Comparison of ENCODE assay signal across 8 cellular contexts in the genomic region with DNA sequence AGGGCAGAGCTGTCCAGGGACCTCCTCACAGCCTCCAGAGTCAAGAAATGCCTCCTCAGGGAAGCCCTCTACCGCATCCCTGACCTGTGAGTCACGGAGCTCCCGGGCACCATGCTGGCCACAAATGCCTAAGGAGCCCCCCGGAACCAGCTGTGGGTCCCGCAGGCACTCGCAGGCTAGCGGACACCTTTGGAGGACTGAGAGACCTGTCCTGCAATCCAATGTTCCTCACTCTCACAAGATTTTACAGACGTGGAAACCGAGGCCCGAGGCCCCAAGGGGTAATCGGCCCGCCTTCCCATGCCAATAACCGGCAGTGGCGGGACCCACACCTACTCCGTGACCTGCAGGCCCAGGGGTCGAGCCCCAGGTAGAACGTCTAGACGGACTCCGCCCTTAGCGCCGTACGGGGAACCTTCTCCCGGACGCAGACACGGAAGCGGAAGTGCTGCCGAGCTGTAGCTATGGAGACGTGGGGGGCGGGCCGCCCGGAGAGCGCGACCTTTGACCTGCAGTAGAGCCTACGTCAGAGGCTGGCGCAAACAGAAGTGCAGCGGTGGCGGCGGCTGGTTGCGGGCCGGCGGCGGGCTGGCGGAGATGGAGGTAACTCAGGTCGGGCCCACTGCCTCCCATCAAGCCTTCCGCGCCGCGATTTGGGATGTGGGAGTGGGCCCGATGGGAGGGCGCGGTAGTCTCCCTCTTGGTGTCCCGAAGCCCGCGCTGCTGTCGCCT. TPM values are rescaled to one million over a fixed set of nuclear protein-coding genes. Genes with fewer than 3 reads are reported as not detected.
DNase-seq lines count a peak whose midpoint lies in the region; ATAC-seq and TF ChIP-seq lines count a peak whose summit lies in the region.

A gene with protein sequence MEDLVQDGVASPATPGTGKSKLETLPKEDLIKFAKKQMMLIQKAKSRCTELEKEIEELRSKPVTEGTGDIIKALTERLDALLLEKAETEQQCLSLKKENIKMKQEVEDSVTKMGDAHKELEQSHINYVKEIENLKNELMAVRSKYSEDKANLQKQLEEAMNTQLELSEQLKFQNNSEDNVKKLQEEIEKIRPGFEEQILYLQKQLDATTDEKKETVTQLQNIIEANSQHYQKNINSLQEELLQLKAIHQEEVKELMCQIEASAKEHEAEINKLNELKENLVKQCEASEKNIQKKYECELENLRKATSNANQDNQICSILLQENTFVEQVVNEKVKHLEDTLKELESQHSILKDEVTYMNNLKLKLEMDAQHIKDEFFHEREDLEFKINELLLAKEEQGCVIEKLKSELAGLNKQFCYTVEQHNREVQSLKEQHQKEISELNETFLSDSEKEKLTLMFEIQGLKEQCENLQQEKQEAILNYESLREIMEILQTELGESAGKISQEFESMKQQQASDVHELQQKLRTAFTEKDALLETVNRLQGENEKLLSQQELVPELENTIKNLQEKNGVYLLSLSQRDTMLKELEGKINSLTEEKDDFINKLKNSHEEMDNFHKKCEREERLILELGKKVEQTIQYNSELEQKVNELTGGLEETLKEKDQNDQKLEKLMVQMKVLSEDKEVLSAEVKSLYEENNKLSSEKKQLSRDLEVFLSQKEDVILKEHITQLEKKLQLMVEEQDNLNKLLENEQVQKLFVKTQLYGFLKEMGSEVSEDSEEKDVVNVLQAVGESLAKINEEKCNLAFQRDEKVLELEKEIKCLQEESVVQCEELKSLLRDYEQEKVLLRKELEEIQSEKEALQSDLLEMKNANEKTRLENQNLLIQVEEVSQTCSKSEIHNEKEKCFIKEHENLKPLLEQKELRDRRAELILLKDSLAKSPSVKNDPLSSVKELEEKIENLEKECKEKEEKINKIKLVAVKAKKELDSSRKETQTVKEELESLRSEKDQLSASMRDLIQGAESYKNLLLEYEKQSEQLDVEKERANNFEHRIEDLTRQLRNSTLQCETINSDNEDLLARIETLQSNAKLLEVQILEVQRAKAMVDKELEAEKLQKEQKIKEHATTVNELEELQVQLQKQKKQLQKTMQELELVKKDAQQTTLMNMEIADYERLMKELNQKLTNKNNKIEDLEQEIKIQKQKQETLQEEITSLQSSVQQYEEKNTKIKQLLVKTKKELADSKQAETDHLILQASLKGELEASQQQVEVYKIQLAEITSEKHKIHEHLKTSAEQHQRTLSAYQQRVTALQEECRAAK (N-terminal part only) (plus strand): TSS at position 529 of the 732 bp plus-strand sequence. CDS start 69 bp downstream, at position 598.

- H3K4me2 ChIP-seq in PC-3 (ENCODE audit: low read length) = peak within 1 kb of the TSS; percentile 91

- H3K27ac ChIP-seq in PC-3 (ENCODE audit: low read length) (peak within 1 kb of the TSS; percentile 65), mucosa of rectum (ENCODE audit: low read depth in 2 of 2, low read length in 2 of 2) (peak within 1 kb of the TSS; percentile 99)

- H3K4me3 ChIP-seq in Jurkat, Clone E6-1 (ENCODE audit: low read length) = peak within 1 kb of the TSS; percentile 76
- H3K4me3 ChIP-seq in PC-3 (ENCODE audit: low read length) (peak within 1 kb of the TSS; percentile 97), mucosa of rectum (ENCODE audit: low read length in 2 of 2) (peak within 1 kb of the TSS; percentile 98 to 99)

- peak; percentile 99 for DNase-seq in DMS53 (lab: John Stamatoyannopoulos, UW)
- peak; percentile 89 for DNase-seq in Jurkat, Clone E6-1 (ENCODE audit: low read depth, low spot score)
- peak; percentile 94 for DNase-seq in PC-3
- peak; percentile 95 for DNase-seq in activated T-cell treated with anti-CD3 and anti-CD28 coated beads for 4 hours
- DNase-seq in erythroblast (lab: John Stamatoyannopoulos, UW) = peak; percentile 96 to 97
- peak; percentile 89 to 92 for DNase-seq in stimulated activated CD8-positive, alpha-beta memory T cell treated with anti-CD3 and anti-CD28 coated beads, Interleukin-4, amount 100 ng/mL, for 4 hours (ENCODE audit: low read depth in 2 of 2, low spot score in 1 of 2)

- peaks cover 17% of the 10 kb centered on the region for H3K79me2 ChIP-seq in PC-3 (ENCODE audit: low read length)

- TF ChIP-seq POLR2A in erythroblast (IDR thresholded peaks at IDR 0.05; ENCODE audit: low read length) = peak; percentile 94

- H3K36me3 ChIP-seq in PC-3 (ENCODE audit: low read depth, low read length) (peaks cover 9% of the 10 kb centered on the region), mucosa of rectum (ENCODE audit: control insufficient read depth in 2 of 2, insufficient read depth in 2 of 2, low read length in 2 of 2) (peaks cover 12 to 14% of the 10 kb centered on the region in 2 donors)

- BruUV-seq in PC-3 (replicated peaks; lab: Mats Ljungman, UMichigan) = TSS peak; percentile 93

- H3F3A ChIP-seq in PC-3 (ENCODE audit: low read length, unreplicated experiment) = no peaks in the 10 kb centered on the region

- H3K9me3 ChIP-seq in PC-3 (ENCODE audit: low read length) = no peaks in the 10 kb centered on the region
- no peaks in the 10 kb centered on the region for H3K9me3 ChIP-seq in mucosa of rectum (ENCODE audit: control insufficient read depth in 2 of 2, low read length in 2 of 2)

- peak within 1 kb of the TSS; percentile 98 for H2AFZ ChIP-seq in PC-3 (ENCODE audit: low read length)

- H3K4me1 ChIP-seq in PC-3 (ENCODE audit: insufficient read depth, low read length) = peaks cover 10% of the 10 kb centered on the region; the same call in 1 of the 2 replicates
- H3K4me1 ChIP-seq in mucosa of rectum (ENCODE audit: control insufficient read depth in 2 of 2, insufficient read depth in 2 of 2, low read length in 2 of 2) = peaks cover 16 to 18% of the 10 kb centered on the region in 2 donors

- POLR2A ChIA-PET in PC-3 (lab: Charles Lee; ENCODE audit: unreplicated experiment) = interaction anchor here (0.6 kb wide), 2 partner anchors 75 to 1810 kb away, joined by 4 to 9 read pairs; no protein-coding TSS in a partner anchor

- TF ChIP-seq CTCF in PC-3 (conservative IDR thresholded peaks at IDR 0.05; ENCODE audit: low read depth, low read length) = no peak

- H3K9me2 ChIP-seq in PC-3 (replicated peaks; ENCODE audit: low read length) = no peaks in the 10 kb centered on the region

- intact Hi-C loops in PC-3 (cut with micrococcal nuclease) = loop anchor here (1.0 to 5.0 kb wide), 4 partner anchors 36 to 232 kb away; no protein-coding TSS in a partner anchor

- CTCF ChIA-PET in PC-3 (lab: Charles Lee) = no interaction called here

- no peaks in the 10 kb centered on the region for H4K20me1 ChIP-seq in PC-3 (ENCODE audit: low read length)

- H3K9ac ChIP-seq in PC-3 (ENCODE audit: low read length) (peak within 1 kb of the TSS; percentile 86), mucosa of rectum (ENCODE audit: low read depth in 1 of 2, low read length in 2 of 2) (peak within 1 kb of the TSS; percentile 97 to 99)

- H3K27me3 ChIP-seq in PC-3 (ENCODE audit: low read length) (no peaks in the 10 kb centered on the region), mucosa of rectum (ENCODE audit: control insufficient read depth in 2 of 2, insufficient read depth in 2 of 2, low read length in 2 of 2) (no peaks in the 10 kb centered on the region)

- peak; percentile 98 for ATAC-seq in GM21717 (IDR thresholded peaks at IDR 0.05; ENCODE audit: unreplicated experiment)
- ATAC-seq in PC-3 = peak; percentile 97

RNA-seq across cellular contexts. Expression of the gene that starts here (rescaled TPM):
- 19.5 TPM for polyA plus RNA-seq in Jurkat, Clone E6-1 (2012; ENCODE audit: insufficient read depth, insufficient read length)
- total RNA-seq in PC-3 (2014; rRNA removed) = 7.3 and 10.1 TPM in 2 replicates

Comparison
In these comparisons a context has a peak if more than half of its experiments do, and no peak if none do; other contexts are left out.
1. Peak in every context shown above with its lines: DNase-seq, ATAC-seq, H3K4me3 ChIP-seq and H3K27ac ChIP-seq.